Comparison of ENCODE assay signal across 8 cellular contexts in genomic region chr19:2944403-2944774, GRCh38. TPM values are rescaled to one million over a fixed set of nuclear protein-coding genes. Genes with fewer than 3 reads are reported as not detected.
A peak's percentile ranks its signal among the peaks of the same experiment; 100 is the strongest.
DNase-seq lines count a peak whose midpoint lies in the region; ATAC-seq and TF ChIP-seq lines count a peak whose summit lies in the region.

No MANE protein-coding gene starts in this region.

- peak overlapping the region; percentile 81 for H3K4me2 ChIP-seq in neural cell (ENCODE audit: low read length)

- peaks cover 6% of the 10 kb centered on the region for H3K79me2 ChIP-seq in neural cell (replicated peaks; ENCODE audit: insufficient read depth, low read length)

- TF ChIP-seq CTCF in CD14-positive monocyte (IDR thresholded peaks at IDR 0.05): no peak
- no peak for TF ChIP-seq CTCF in neural cell (IDR thresholded peaks at IDR 0.05; ENCODE audit: poor library complexity, severe bottlenecking)

- H3K36me3 ChIP-seq in KOPT-K1 (ENCODE audit: insufficient read depth, low read length): peaks cover 4% of the 10 kb centered on the region; the same call in 1 of the 2 replicates
- H3K36me3 ChIP-seq in effector memory CD4-positive, alpha-beta T cell (ENCODE audit: control insufficient read depth, insufficient read depth, low read length): peaks cover 3% of the 10 kb centered on the region
- H3K36me3 ChIP-seq in neural cell (ENCODE audit: insufficient read depth, low read length): no peaks in the 10 kb centered on the region

- no peak for DNase-seq in CD14-positive monocyte (ENCODE audit: low spot score)
- DNase-seq in effector memory CD4-positive, alpha-beta T cell: no peak
- DNase-seq in NOMO-1 treated with dmso at 0.1 percent for 144 hours (lab: John Stamatoyannopoulos, UW; ENCODE audit: unreplicated experiment): no peak
- no peak for DNase-seq in NCI-H146 (lab: John Stamatoyannopoulos, UW)
- no peak for DNase-seq in retina

- ATAC-seq in GM18505 (IDR thresholded peaks at IDR 0.05; ENCODE audit: unreplicated experiment): no peak

- H3K27ac ChIP-seq in KOPT-K1 (ENCODE audit: low read depth, low read length, poor library complexity, severe bottlenecking) (peak overlapping the region; percentile 64), neural cell (ENCODE audit: low read length) (no peak overlapping the region)
- H3K27ac ChIP-seq in effector memory CD4-positive, alpha-beta T cell (ENCODE audit: insufficient read depth, low read length, poor library complexity, severe bottlenecking): peak overlapping the region; percentile 75

- H3K9me2 ChIP-seq in neural cell (ENCODE audit: insufficient read depth, low read length): no peaks in the 10 kb centered on the region

- no peaks in the 10 kb centered on the region for H3F3A ChIP-seq in neural cell (ENCODE audit: insufficient read depth, low read length, poor library complexity, severe bottlenecking)

- H3K9ac ChIP-seq in neural cell (ENCODE audit: low read length): peak overlapping the region; percentile 75

- peaks cover 5 to 7% of the 10 kb centered on the region in 2 donors for H3K36me3 Mint-ChIP-seq in CD14-positive monocyte

- H3K4me3 ChIP-seq in effector memory CD4-positive, alpha-beta T cell (ENCODE audit: insufficient read depth, low read depth, low read length, poor library complexity, severe bottlenecking): peak overlapping the region; percentile 61
- H3K4me3 ChIP-seq in neural cell (ENCODE audit: low read length): peak overlapping the region; percentile 89

- H3K9me3 Mint-ChIP-seq in CD14-positive monocyte: peaks cover 0 to 17% (median 3%) of the 10 kb centered on the region in 7 donors

- no peaks in the 10 kb centered on the region for H3K27me3 ChIP-seq in effector memory CD4-positive, alpha-beta T cell (replicated peaks; ENCODE audit: control insufficient read depth, insufficient read depth, low read length, poor library complexity, severe bottlenecking)
- H3K27me3 ChIP-seq in neural cell (ENCODE audit: insufficient read depth, low read depth, low read length): no peaks in the 10 kb centered on the region

- intact Hi-C loops in CD14-positive monocyte (cut with micrococcal nuclease): loop anchor here (5.0 kb wide), 1 partner anchor 42 kb away; the partner anchor contains the start of gene ZNF57 (in 2 of the 2)

- no peaks in the 10 kb centered on the region for H4K20me1 ChIP-seq in neural cell (ENCODE audit: insufficient read depth)

- H3K9me3 ChIP-seq in KOPT-K1 (ENCODE audit: insufficient read depth, low read length, poor library complexity, severe bottlenecking) (no peaks in the 10 kb centered on the region), neural cell (ENCODE audit: low read length) (no peaks in the 10 kb centered on the region)
- H3K9me3 ChIP-seq in effector memory CD4-positive, alpha-beta T cell (ENCODE audit: control insufficient read depth, low read length): no peaks in the 10 kb centered on the region

- H3K4me3 Mint-ChIP-seq in CD14-positive monocyte: peak overlapping the region; percentile 85 to 94

- peaks cover 0 to 11% (median 0%) of the 10 kb centered on the region in 3 donors for H3K27me3 Mint-ChIP-seq in CD14-positive monocyte (ENCODE audit: low read depth in 3 of 3)

- peaks cover 15% of the 10 kb centered on the region for H3K4me1 ChIP-seq in effector memory CD4-positive, alpha-beta T cell (ENCODE audit: control insufficient read depth, insufficient read depth, low read length, poor library complexity, severe bottlenecking)

- no peak for TF ChIP-seq RAD21 in neural cell (conservative IDR thresholded peaks at IDR 0.05)

- H3K4me1 Mint-ChIP-seq in CD14-positive monocyte: peaks cover 19% of the 10 kb centered on the region

- peak overlapping the region; percentile 51 for H2AFZ ChIP-seq in neural cell (ENCODE audit: low read depth, low read length)

- no peak for TF ChIP-seq EP300 in neural cell (conservative IDR thresholded peaks at IDR 0.05; ENCODE audit: poor library complexity, severe bottlenecking)

- TF ChIP-seq POLR2A in GM18505 (IDR thresholded peaks at IDR 0.05; ENCODE audit: borderline replicate concordance, extremely low read depth, insufficient read depth, insufficient read length): no peak

- H3K27ac Mint-ChIP-seq in CD14-positive monocyte: peak overlapping the region in 6 of 7 donors; percentile 52 to 99 (median 74)

TF ChIP-seq in neural cell, 6 proteins besides CTCF, POLR2A, EP300 and RAD21:
- TF ChIP-seq REST (IDR thresholded peaks at IDR 0.05; ENCODE audit: borderline replicate concordance) (no peak), TAF1 (IDR thresholded peaks at IDR 0.05; ENCODE audit: low read depth) (no peak), POLR2AphosphoS5 (IDR thresholded peaks at IDR 0.05) (no peak), MXI1 (conservative IDR thresholded peaks at IDR 0.05; ENCODE audit: poor library complexity, severe bottlenecking) (no peak), SMC3 (conservative IDR thresholded peaks at IDR 0.05; ENCODE audit: poor library complexity) (no peak), EZH2 (IDR thresholded peaks at IDR 0.05; ENCODE audit: borderline replicate concordance, insufficient read depth, low read length, poor library complexity, severe bottlenecking) (no peak)

RNA-seq across cellular contexts. Expression of gene ZNF77, which starts 0.4 kb away (rescaled TPM):
- polyA plus RNA-seq in CD14-positive monocyte (1 to 10 TPM in 1 of 2 donors, under 1 TPM in 1; 0.30 to 1.0 TPM), neural cell (10.2 and 13.0 TPM in 2 replicates)
- 12.9 and 16.2 TPM in 2 replicates for polyA minus RNA-seq in neural cell

RNA-seq across cellular contexts. Expression of gene TLE6, which starts 33.0 kb away (rescaled TPM):
- polyA plus RNA-seq in CD14-positive monocyte: not detected
- polyA plus RNA-seq in neural cell: 4.0 and 5.7 TPM in 2 replicates
- polyA minus RNA-seq in neural cell: 1.5 and 1.7 TPM in 2 replicates

RNA-seq across cellular contexts. Expression of gene ZNF57, which starts 43.7 kb away (rescaled TPM):
- polyA plus RNA-seq in CD14-positive monocyte (1 to 10 TPM; 1.9 to 2.1 TPM), neural cell (3.0 and 5.8 TPM in 2 replicates)
- 7.1 and 8.3 TPM in 2 replicates for polyA minus RNA-seq in neural cell
